Comparison of ENCODE assay signal across 1 cellular context in genomic region chr3:186529204-186529999, GRCh38.
TF ChIP-seq lines count a peak whose summit lies in the region.

No MANE protein-coding gene starts in this region.

TF ChIP-seq in H1, 55 proteins besides CTCF, POLR2A, EP300 and RAD21 (continued from another document):
- no peak for TF ChIP-seq HDAC2 (IDR thresholded peaks at IDR 0.05; ENCODE audit: borderline replicate concordance in 1 of 2, low read depth in 2 of 2, low read length in 2 of 2)
- no peak for TF ChIP-seq ATF2 (IDR thresholded peaks at IDR 0.05; ENCODE audit: low read length)
- TF ChIP-seq POU5F1 (IDR thresholded peaks at IDR 0.05; ENCODE audit: low read depth, low read length): no peak
- TF ChIP-seq EGR1 (IDR thresholded peaks at IDR 0.05; ENCODE audit: borderline replicate concordance, low read depth, low read length): no peak
TF ChIP-seq in H1: peak in this region for 0.
